15 cellular contexts compared by ENCODE assay signal in the genomic region with DNA sequence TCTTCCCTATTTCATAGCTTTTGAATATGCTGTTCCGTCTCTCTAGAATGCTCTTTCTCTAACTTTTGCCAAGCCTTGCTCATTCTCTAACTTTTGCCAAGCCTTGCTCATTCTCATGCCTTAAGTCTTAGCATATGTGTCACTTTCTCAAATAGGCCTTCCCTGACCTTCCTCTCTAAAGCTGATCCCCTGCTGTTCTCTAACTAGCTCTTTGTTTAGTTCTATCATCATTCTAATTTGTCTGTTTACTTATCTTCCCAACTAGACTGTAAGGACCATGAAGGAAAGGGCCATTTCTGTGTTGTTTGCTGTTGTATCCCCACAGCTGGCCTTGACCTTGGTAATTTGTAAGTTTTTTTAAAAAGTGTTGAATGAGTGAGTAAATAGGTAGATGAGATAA.
A peak's percentile ranks its signal among the peaks of the same experiment; 100 is the strongest.
DNase-seq lines count a peak whose midpoint lies in the region; ATAC-seq and TF ChIP-seq lines count a peak whose summit lies in the region.
"Had no signal": no experiment of that assay in that cellular context is flagged by ENCODE, and none has a peak within 500 bp of the region (broad histone marks: within the 10 kb centered on the region; RNA-seq: fewer than 3 reads in every experiment).

No MANE protein-coding gene starts in this region.

- H3K27ac ChIP-seq in A673 (ENCODE audit: low read depth, low read length, poor library complexity, severe bottlenecking) = no peak overlapping the region
- no peak overlapping the region for H3K27ac ChIP-seq in iPS DF 6.9 (ENCODE audit: low read length)
- peak overlapping the region; percentile 46 for H3K27ac ChIP-seq in trophoblast cell (ENCODE audit: low read depth, low read length)
- H3K27ac ChIP-seq in effector memory CD4-positive, alpha-beta T cell (ENCODE audit: insufficient read depth, low read length, poor library complexity, severe bottlenecking) = no peak overlapping the region
- H3K27ac ChIP-seq: C4-2B had no signal

- H3K9me3 ChIP-seq in A673 (ENCODE audit: low read depth, low read length, poor library complexity, severe bottlenecking) = peaks cover 12% of the 10 kb centered on the region
- peaks cover 5% of the 10 kb centered on the region; the same call in 1 of the 2 replicates for H3K9me3 ChIP-seq in NT2/D1 (ENCODE audit: insufficient read depth, low read length)
- H3K9me3 ChIP-seq in iPS DF 6.9 (ENCODE audit: control insufficient read depth, insufficient read depth, low read length) = no peaks in the 10 kb centered on the region
- no peaks in the 10 kb centered on the region for H3K9me3 ChIP-seq in trophoblast cell (ENCODE audit: insufficient read depth, low read depth, low read length)
- 0 out of 2 replicates have a peak, but pooled peaks cover 2% of the 10 kb centered on the region for H3K9me3 ChIP-seq in HAP-1
- H3K9me3 ChIP-seq in effector memory CD4-positive, alpha-beta T cell (ENCODE audit: control insufficient read depth, low read length) = no peaks in the 10 kb centered on the region

- no peak overlapping the region for H2AK5ac ChIP-seq in trophoblast cell (ENCODE audit: low read length)

- no TSS peak for BruUV-seq in A673 (replicated peaks; lab: Mats Ljungman, UMichigan)

- H3K4me3 ChIP-seq in A673 (ENCODE audit: low read depth, low read length, poor library complexity, severe bottlenecking) = no peak overlapping the region
- no peak overlapping the region for H3K4me3 ChIP-seq in NT2/D1 (ENCODE audit: insufficient read length, low read depth)
- no peak overlapping the region for H3K4me3 ChIP-seq in iPS DF 6.9 (ENCODE audit: low read length)
- no peak overlapping the region for H3K4me3 ChIP-seq in trophoblast cell (ENCODE audit: low read depth, low read length)
- H3K4me3 ChIP-seq in HAP-1 = no peak overlapping the region
- no peak overlapping the region for H3K4me3 ChIP-seq in effector memory CD4-positive, alpha-beta T cell (ENCODE audit: insufficient read depth, low read depth, low read length, poor library complexity, severe bottlenecking)
- H3K4me3 ChIP-seq: K562 had no signal

- no peak overlapping the region for H3K14ac ChIP-seq in trophoblast cell (ENCODE audit: low read length)

- H3K18ac ChIP-seq in trophoblast cell (ENCODE audit: low read length) = no peak overlapping the region

- no peak for TF ChIP-seq CTCF in A673 (conservative IDR thresholded peaks at IDR 0.05; ENCODE audit: low read depth, low read length)

- no peak overlapping the region for H3K4ac ChIP-seq in trophoblast cell (ENCODE audit: low read depth, low read length)

- H2BK120ac ChIP-seq in trophoblast cell (ENCODE audit: insufficient read depth, low read length, poor library complexity) = peak overlapping the region; percentile 66

- no peak overlapping the region for H4K12ac ChIP-seq in trophoblast cell (ENCODE audit: low read depth, low read length)

- DNase-seq in A673 (ENCODE audit: low spot score) (peak; percentile 14), NT2/D1 (ENCODE audit: low read depth, low spot score) (peak; percentile 79), iPS DF 6.9 (ENCODE audit: low read depth, low spot score) (peak; percentile 33), trophoblast cell (no peak), HAP-1 (ENCODE audit: low spot score in 2 of 2) (no peak), SIG-M5 treated with dmso at 0.1 percent for 504 hours (lab: John Stamatoyannopoulos, UW; ENCODE audit: unreplicated experiment) (no peak)
- no peak for DNase-seq in effector memory CD4-positive, alpha-beta T cell
- DNase-seq: 8988T, COR-L47, DMS153, SHP77 treated with DMSO at 0.1 percent for 48 hours had no signal

- peak overlapping the region; percentile 31 for H2BK12ac ChIP-seq in trophoblast cell (ENCODE audit: low read length)

- H3K79me2 ChIP-seq in trophoblast cell (ENCODE audit: control insufficient read depth, insufficient read depth, low read length, poor library complexity) = no peaks in the 10 kb centered on the region

- H3K23ac ChIP-seq in trophoblast cell (ENCODE audit: low read length) = no peak overlapping the region

- no peaks in the 10 kb centered on the region for H3K36me3 ChIP-seq in A673 (ENCODE audit: insufficient read depth, low read length, poor library complexity, severe bottlenecking)
- no peaks in the 10 kb centered on the region for H3K36me3 ChIP-seq in NT2/D1 (ENCODE audit: insufficient read depth, insufficient read length, low read length)
- H3K36me3 ChIP-seq in iPS DF 6.9 (ENCODE audit: control insufficient read depth, insufficient read depth, low read length) = no peaks in the 10 kb centered on the region
- no peaks in the 10 kb centered on the region for H3K36me3 ChIP-seq in trophoblast cell (ENCODE audit: control insufficient read depth in 1 of 2, insufficient read depth in 2 of 2, low read length in 2 of 2)
- no peaks in the 10 kb centered on the region for H3K36me3 ChIP-seq in HAP-1 (replicated peaks)
- no peaks in the 10 kb centered on the region for H3K36me3 ChIP-seq in effector memory CD4-positive, alpha-beta T cell (ENCODE audit: control insufficient read depth, insufficient read depth, low read length)

- no peaks in the 10 kb centered on the region for H3K27me3 ChIP-seq in A673 (replicated peaks; ENCODE audit: insufficient read depth, low read depth, low read length, poor library complexity)
- peaks cover 87% of the 10 kb centered on the region for H3K27me3 ChIP-seq in NT2/D1 (ENCODE audit: insufficient read depth, insufficient read length)
- peaks cover 25% of the 10 kb centered on the region for H3K27me3 ChIP-seq in iPS DF 6.9 (ENCODE audit: control insufficient read depth, insufficient read depth, low read length)
- no peaks in the 10 kb centered on the region for H3K27me3 ChIP-seq in trophoblast cell (ENCODE audit: insufficient read depth, low read length)
- H3K27me3 ChIP-seq in HAP-1 (ENCODE audit: low read depth) = no peaks in the 10 kb centered on the region
- H3K27me3 ChIP-seq in effector memory CD4-positive, alpha-beta T cell (replicated peaks; ENCODE audit: control insufficient read depth, insufficient read depth, low read length, poor library complexity, severe bottlenecking) = no peaks in the 10 kb centered on the region

- peaks cover 1% of the 10 kb centered on the region for H3K79me1 ChIP-seq in trophoblast cell (ENCODE audit: low read length)

- WGBS in iPS DF 6.9 (ENCODE audit: insufficient coverage, insufficient read length) = no CpG with 5 or more reads among the region's 1 CpG
- no CpG with 5 or more reads among the region's 1 CpG for WGBS in trophoblast cell (ENCODE audit: extremely low coverage, insufficient coverage, insufficient read length)

- in situ Hi-C loops in HAP-1 (cut with MboI; ENCODE audit: low sequenced_read_pairs) = no loop called here

- CTCF ChIA-PET in A673 (lab: Charles Lee) = no interaction called here

- no peak overlapping the region for H4K8ac ChIP-seq in trophoblast cell (ENCODE audit: low read depth, low read length)

- H3K4me1 ChIP-seq in A673 (ENCODE audit: insufficient read depth, low read length, poor library complexity, severe bottlenecking) (peaks cover 5% of the 10 kb centered on the region), NT2/D1 (ENCODE audit: insufficient read depth, insufficient read length) (no peaks in the 10 kb centered on the region), iPS DF 6.9 (ENCODE audit: control insufficient read depth, insufficient read depth, low read length) (no peaks in the 10 kb centered on the region), trophoblast cell (ENCODE audit: control insufficient read depth in 1 of 2, insufficient read depth in 2 of 2, low read length in 2 of 2) (peaks cover 4 to 9% of the 10 kb centered on the region in 2 experiments), HAP-1 (no peaks in the 10 kb centered on the region)
- no peaks in the 10 kb centered on the region for H3K4me1 ChIP-seq in effector memory CD4-positive, alpha-beta T cell (ENCODE audit: control insufficient read depth, insufficient read depth, low read length, poor library complexity, severe bottlenecking)

- intact Hi-C loops in A673 (cut with micrococcal nuclease; ENCODE audit: unreplicated experiment) = no loop called here

- H2AFZ ChIP-seq in trophoblast cell (ENCODE audit: insufficient read depth, low read length, poor library complexity) = no peak overlapping the region

- H3K9ac ChIP-seq in NT2/D1 (ENCODE audit: insufficient read length, low read depth) (no peak overlapping the region), trophoblast cell (ENCODE audit: low read length) (no peak overlapping the region)

- ATAC-seq in HG02884 (IDR thresholded peaks at IDR 0.05; ENCODE audit: unreplicated experiment) = no peak
- ATAC-seq: HCT116, K562 had no signal

- POLR2A ChIA-PET in A673 (lab: Charles Lee; ENCODE audit: low non-redundant PET) = no interaction called here

- no peak overlapping the region for H2BK5ac ChIP-seq in trophoblast cell (ENCODE audit: low read depth, low read length, poor library complexity)

- H3K4me2 ChIP-seq in trophoblast cell (ENCODE audit: low read length) = no peak overlapping the region

- no peak overlapping the region for H4K91ac ChIP-seq in trophoblast cell (ENCODE audit: low read depth, low read length)

Comparison
In these comparisons a context has a peak if more than half of its experiments do, and no peak if none do; other contexts are left out.
1. DNase-seq: peak in A673 (single experiment), NT2/D1 (single experiment) and iPS DF 6.9 (single experiment); none in trophoblast cell (0 of 2), HAP-1 (0 of 2), SIG-M5 treated with dmso at 0.1 percent for 504 hours (single experiment) and effector memory CD4-positive, alpha-beta T cell (0 of 3).